8 cellular contexts compared by ENCODE assay signal in genomic region chr10:43574906-43575305, GRCh38. TPM values are rescaled to one million over a fixed set of nuclear protein-coding genes. Genes with fewer than 3 reads are reported as not detected.
DNase-seq lines count a peak whose midpoint lies in the region; ATAC-seq, FAIRE-seq and TF ChIP-seq lines count a peak whose summit lies in the region.

No MANE protein-coding gene starts in this region.

- H3K36me3 Mint-ChIP-seq in activated naive CD4-positive, alpha-beta T cell treated with anti-CD3 and anti-CD28 coated beads, Interleukin-2, amount 10 ng/mL, durations not matched to agents 7 days and 5 days: peaks cover 26% of the 10 kb centered on the region
- H3K36me3 Mint-ChIP-seq in mesothelial cell of epicardium: peaks cover 7% of the 10 kb centered on the region

- H3K4me1 ChIP-seq in GM12878 (ENCODE audit: control insufficient read depth, insufficient read depth, low read length): no peaks in the 10 kb centered on the region
- peaks cover 4 to 24% (median 8%) of the 10 kb centered on the region in 4 donors for H3K4me1 ChIP-seq in upper lobe of left lung

- TF ChIP-seq EP300 in GM12878 (IDR thresholded peaks at IDR 0.05; ENCODE audit: borderline replicate concordance in 1 of 2, control insufficient read depth in 1 of 2, low read depth in 2 of 2, low read length in 2 of 2): no peak
- no peak for TF ChIP-seq EP300 in upper lobe of left lung (IDR thresholded peaks at IDR 0.05)

- H3K9me3 ChIP-seq in GM12878 (replicated peaks; ENCODE audit: control insufficient read depth, insufficient read depth, low read length) (peaks cover 4% of the 10 kb centered on the region), upper lobe of left lung (no peaks in the 10 kb centered on the region)

- H3K79me2 ChIP-seq in GM12878 (ENCODE audit: control insufficient read depth, insufficient read depth, low read length): no peaks in the 10 kb centered on the region

- POLR2A ChIA-PET in GM12878 (lab: Charles Lee): no interaction called here

- RAD21 ChIA-PET in GM12878 (lab: Charles Lee; ENCODE audit: unreplicated experiment): no interaction called here

- H3K27me3 Mint-ChIP-seq in activated naive CD4-positive, alpha-beta T cell treated with anti-CD3 and anti-CD28 coated beads, Interleukin-2, amount 10 ng/mL, durations not matched to agents 7 days and 5 days: peaks cover 3% of the 10 kb centered on the region
- H3K27me3 Mint-ChIP-seq in mesothelial cell of epicardium (ENCODE audit: low read depth): peaks cover 29% of the 10 kb centered on the region

- intact Hi-C loops in GM12878 (cut with micrococcal nuclease; ENCODE audit: unreplicated experiment): no loop called here

- FAIRE-seq in GM12878 (lab: Jason Lieb, UNC): no peak

- no peak for TF ChIP-seq POLR2A in GM12878 (IDR thresholded peaks at IDR 0.05; ENCODE audit: low read depth, low read length)
- no peak for TF ChIP-seq POLR2A in upper lobe of left lung (IDR thresholded peaks at IDR 0.05)

- no peaks in the 10 kb centered on the region for H4K20me1 ChIP-seq in GM12878 (ENCODE audit: control insufficient read depth, insufficient read depth)

- peak overlapping the region; percentile 46 for H2AFZ ChIP-seq in GM12878 (ENCODE audit: control insufficient read depth, low read depth, low read length)

- no peak overlapping the region for H3K27ac ChIP-seq in GM12878 (ENCODE audit: control insufficient read depth, insufficient read depth)
- H3K27ac ChIP-seq in upper lobe of left lung: peak overlapping the region in 1 of 4 donors; percentile 59

- H3K36me3 ChIP-seq in GM12878 (ENCODE audit: control insufficient read depth in 2 of 2, insufficient read depth in 2 of 2, low read length in 1 of 2) (no peaks in the 10 kb centered on the region), upper lobe of left lung (no peaks in the 10 kb centered on the region)

- TF ChIP-seq RAD21 in GM12878 (IDR thresholded peaks at IDR 0.05; ENCODE audit: insufficient read depth, low read depth, low read length): no peak

- no peaks in the 10 kb centered on the region for H3K27me3 ChIP-seq in GM12878 (replicated peaks in 1 of 2; ENCODE audit: control insufficient read depth in 2 of 2, insufficient read depth in 2 of 2, low read length in 1 of 2)
- H3K27me3 ChIP-seq in upper lobe of left lung: no peaks in the 10 kb centered on the region

- H3K4me3 ChIP-seq in GM12878 (peak overlapping the region; percentile 38; the same call in 1 of the 2 replicates), upper lobe of left lung (peak overlapping the region in 3 of 4 donors; percentile 48 to 67 (median 57))

- 91% methylated on average over 8 of the region's 8 CpGs for WGBS in GM12878 (ENCODE audit: insufficient coverage, insufficient replicate concordance, low lambda C conversion rate, missing lambda C conversion rate)
- 90 to 92% methylated on average over 8 of the region's 8 CpGs for WGBS in upper lobe of left lung, 2 donors

- TF ChIP-seq CTCF in GM12878 (IDR thresholded peaks at IDR 0.05 in 2 of 3, conservative IDR thresholded peaks at IDR 0.05 in 1 of 3; ENCODE audit: control insufficient read depth in 2 of 3, extremely low read depth in 1 of 3, insufficient read depth in 1 of 3, low read depth in 3 of 3, low read length in 3 of 3) (no peak), mesothelial cell of epicardium (IDR thresholded peaks at IDR 0.05; ENCODE audit: unreplicated experiment) (no peak), upper lobe of left lung (IDR thresholded peaks at IDR 0.05) (no peak), GM13977 (IDR thresholded peaks at IDR 0.05; ENCODE audit: extremely low read depth, insufficient read depth, missing control alignments) (no peak)

- H3K9ac ChIP-seq in GM12878 (ENCODE audit: control insufficient read depth, insufficient read depth, low read length): no peak overlapping the region

- SMC1A ChIA-PET in GM12878 (lab: Charles Lee; ENCODE audit: uncharacterized antibody, unreplicated experiment): no interaction called here

- peaks cover 46% of the 10 kb centered on the region for H3K9me3 Mint-ChIP-seq in activated naive CD4-positive, alpha-beta T cell treated with anti-CD3 and anti-CD28 coated beads, Interleukin-2, amount 10 ng/mL, durations not matched to agents 7 days and 5 days
- H3K9me3 Mint-ChIP-seq in mesothelial cell of epicardium: peaks cover 25% of the 10 kb centered on the region

- CTCF ChIA-PET in activated naive CD4-positive, alpha-beta T cell treated with anti-CD3 and anti-CD28 coated beads, Interleukin-2, amount 10 ng/mL, durations not matched to agents 7 days and 5 days (lab: Charles Lee): no interaction called here
- CTCF ChIA-PET in GM12878 (lab: Yijun Ruan, JAX): interaction anchor here (1.6 kb wide), 1 partner anchor 32 kb away, joined by 4 read pairs; no protein-coding TSS in a partner anchor

- no peak for DNase-seq in activated naive CD4-positive, alpha-beta T cell treated with anti-CD3 and anti-CD28 coated beads, Interleukin-2, amount 10 ng/mL, durations not matched to agents 7 days and 5 days
- no peak for DNase-seq in activated naive CD4-positive, alpha-beta T cell (lab: John Stamatoyannopoulos, UW)
- no peak for DNase-seq in GM12878 (ENCODE audit: low read depth, low spot score)
- no peak for DNase-seq in mesothelial cell of epicardium (ENCODE audit: low spot score in 2 of 2, unreplicated experiment in 2 of 2)
- no peak for DNase-seq in upper lobe of left lung
- no peak for DNase-seq in GM13977 (ENCODE audit: low spot score)
- DNase-seq in NCI-H2107 treated with DMSO at 0.1 percent for 48 hours (lab: John Stamatoyannopoulos, UW; ENCODE audit: unreplicated experiment): no peak

- no TSS peak for BruUV-seq in GM12878 (replicated peaks; lab: Mats Ljungman, UMichigan)

- H3K4me2 ChIP-seq in GM12878 (ENCODE audit: control insufficient read depth, insufficient read depth): peak overlapping the region; percentile 65; the same call in 1 of the 2 replicates

- ATAC-seq in GM12878 (no peak), upper lobe of left lung (ENCODE audit: low FRiP score in 2 of 2) (no peak), esophagus mucosa (no peak)

- in situ Hi-C loops in GM12878 (cut with MboI) (no loop called here), GM13977 (cut with MboI; ENCODE audit: low pct_unique_long_range_greater_than_20kb, low sequenced_read_pairs, unreplicated experiment) (no loop called here)

- H3K4me1 Mint-ChIP-seq in activated naive CD4-positive, alpha-beta T cell treated with anti-CD3 and anti-CD28 coated beads, Interleukin-2, amount 10 ng/mL, durations not matched to agents 7 days and 5 days: peaks cover 50% of the 10 kb centered on the region
- H3K4me1 Mint-ChIP-seq in mesothelial cell of epicardium: peaks cover 14% of the 10 kb centered on the region

- H3K4me3 Mint-ChIP-seq in activated naive CD4-positive, alpha-beta T cell treated with anti-CD3 and anti-CD28 coated beads, Interleukin-2, amount 10 ng/mL, durations not matched to agents 7 days and 5 days: peak overlapping the region; percentile 70
- peak overlapping the region; percentile 77 for H3K4me3 Mint-ChIP-seq in mesothelial cell of epicardium

- peak overlapping the region; percentile 53 for H3K27ac Mint-ChIP-seq in activated naive CD4-positive, alpha-beta T cell treated with anti-CD3 and anti-CD28 coated beads, Interleukin-2, amount 10 ng/mL, durations not matched to agents 7 days and 5 days
- H3K27ac Mint-ChIP-seq in mesothelial cell of epicardium: no peak overlapping the region

TF ChIP-seq in GM12878, 131 proteins besides CTCF, POLR2A, EP300 and RAD21 (continues in another document):
- no peak for TF ChIP-seq KAT2A (conservative IDR thresholded peaks at IDR 0.05; ENCODE audit: control insufficient read depth, low read depth, low read length)

RNA-seq across cellular contexts. Expression of gene ZNF239, which starts 0.5 kb away (rescaled TPM):
- total RNA-seq in GM12878 (2013; cell fraction: nucleolus; rRNA removed): 1.6 and 1.9 TPM in 2 replicates
- 0.33 and 0.68 TPM in 2 replicates for total RNA-seq in GM12878 (2014; rRNA removed)
- 0.46 and 0.72 TPM in 2 replicates for total RNA-seq in GM12878 (2014; rRNA removed; fragmentation: Illumina TruSeq; extraction: Trizol)
- 0.35 and 0.51 TPM in 2 replicates for total RNA-seq in GM12878 (2021)
- 0.39 TPM for polyA plus RNA-seq in GM12878 (2011; ENCODE audit: low read depth)
- polyA plus RNA-seq in GM12878 (2011; rRNA removed): 0.12 and 0.13 TPM in 2 replicates
- 0.03 and 0.07 TPM in 2 replicates for polyA plus RNA-seq in GM12878 (2011; cell fraction: cytosol; rRNA removed)
- polyA plus RNA-seq in GM12878 (2011; cell fraction: nucleus; rRNA removed): not detected in 2 replicates
- polyA plus RNA-seq in GM12878 (2012): 0.28 and 0.39 TPM in 2 replicates
- 0.73 and 0.98 TPM in 2 replicates for polyA plus RNA-seq in GM12878 (2014; fragmentation: Illumina TruSeq; extraction: Trizol)
- polyA plus RNA-seq in GM12878 (2014; fragmentation: Nextera tagmentation; extraction: Ambion mirVana): under 1 TPM; 0.33 to 0.35 TPM
- polyA plus RNA-seq in GM12878 (2014; rRNA removed): 0.26 and 0.49 TPM in 2 replicates
- polyA plus RNA-seq in GM12878 (2016; fragmentation: Nextera tagmentation; extraction: Ambion mirVana): under 1 TPM; 0.35 to 0.75 TPM
- polyA minus RNA-seq in GM12878 (2011; rRNA and poly(A)+ RNA removed): 0.10 TPM in 1 of 2 replicates, not detected in the other
- not detected in 2 replicates for polyA minus RNA-seq in GM12878 (2011; cell fraction: cytosol; rRNA and poly(A)+ RNA removed)
- not detected in 2 replicates for polyA minus RNA-seq in GM12878 (2011; cell fraction: nucleus; rRNA and poly(A)+ RNA removed)
- total RNA-seq in mesothelial cell of epicardium: 8.9 to 9.5 TPM (median 9.2 TPM) in 3 replicates
- 1 to 10 TPM; 1.1 to 4.0 (median 2.9) TPM for total RNA-seq in upper lobe of left lung
- total RNA-seq in esophagus mucosa: 0.64 TPM

RNA-seq across cellular contexts. Expression of gene ZNF485, which starts 31.3 kb away (rescaled TPM):
- total RNA-seq in GM12878 (2013; cell fraction: nucleolus; rRNA removed): 39.2 and 44.9 TPM in 2 replicates
- total RNA-seq in GM12878 (2014; rRNA removed) (4.3 and 4.6 TPM in 2 replicates), GM12878 (2014; rRNA removed; fragmentation: Illumina TruSeq; extraction: Trizol) (7.5 and 7.6 TPM in 2 replicates), GM12878 (2021) (4.1 and 5.4 TPM in 2 replicates), mesothelial cell of epicardium (6.1 to 7.3 TPM (median 6.7 TPM) in 3 replicates), upper lobe of left lung (1 to 10 TPM; 2.1 to 7.7 (median 3.2) TPM), esophagus mucosa (2.5 TPM)
- 1.3 TPM for polyA plus RNA-seq in GM12878 (2011; ENCODE audit: low read depth)
- polyA plus RNA-seq in GM12878 (2011; rRNA removed) (7.2 and 9.8 TPM in 2 replicates), GM12878 (2014; fragmentation: Illumina TruSeq; extraction: Trizol) (5.2 and 5.7 TPM in 2 replicates), GM12878 (2014; fragmentation: Nextera tagmentation; extraction: Ambion mirVana) (1 to 10 TPM; 4.2 TPM), GM12878 (2014; rRNA removed) (4.4 and 4.8 TPM in 2 replicates), GM12878 (2016; fragmentation: Nextera tagmentation; extraction: Ambion mirVana) (1 to 10 TPM; 3.2 to 5.7 TPM)
- 7.1 and 8.3 TPM in 2 replicates for polyA plus RNA-seq in GM12878 (2011; cell fraction: cytosol; rRNA removed)
- polyA plus RNA-seq in GM12878 (2011; cell fraction: nucleus; rRNA removed): 6.4 and 9.4 TPM in 2 replicates
- 1.5 and 3.2 TPM in 2 replicates for polyA plus RNA-seq in GM12878 (2012)
- 11.6 and 13.5 TPM in 2 replicates for polyA minus RNA-seq in GM12878 (2011; rRNA and poly(A)+ RNA removed)
- 2.9 and 4.6 TPM in 2 replicates for polyA minus RNA-seq in GM12878 (2011; cell fraction: cytosol; rRNA and poly(A)+ RNA removed)
- polyA minus RNA-seq in GM12878 (2011; cell fraction: nucleus; rRNA and poly(A)+ RNA removed): 11.4 and 21.2 TPM in 2 replicates
